Comparison of ENCODE assay signal across 11 cellular contexts in genomic region chr14:93965287-93965821, GRCh38. TPM values are rescaled to one million over a fixed set of nuclear protein-coding genes. Genes with fewer than 3 reads are reported as not detected.
DNase-seq lines count a peak whose midpoint lies in the region; ATAC-seq, FAIRE-seq and TF ChIP-seq lines count a peak whose summit lies in the region.
"Had no signal": no experiment of that assay in that cellular context is flagged by ENCODE, and none has a peak within 500 bp of the region (broad histone marks: within the 10 kb centered on the region; RNA-seq: fewer than 3 reads in every experiment).

No MANE protein-coding gene starts in this region.

- H3K36me3 ChIP-seq in HepG2 (replicated peaks in 1 of 2; ENCODE audit: control insufficient read depth in 1 of 2, insufficient read depth in 2 of 2, low read length in 2 of 2) = no peaks in the 10 kb centered on the region
- H3K36me3 ChIP-seq in right lobe of liver = no peaks in the 10 kb centered on the region
- no peaks in the 10 kb centered on the region for H3K36me3 ChIP-seq in H7 (replicated peaks; ENCODE audit: control insufficient read depth, insufficient read depth, low read length)

- H3K9me3 ChIP-seq in HepG2 (ENCODE audit: low read length) = no peaks in the 10 kb centered on the region
- H3K9me3 ChIP-seq in right lobe of liver = no peaks in the 10 kb centered on the region

- peak; percentile 38 for DNase-seq in HepG2 (ENCODE audit: low spot score)
- DNase-seq in right lobe of liver = no peak
- no peak for DNase-seq in immature natural killer cell
- DNase-seq in GOT3 (lab: John Stamatoyannopoulos, UW) = no peak
- no peak for DNase-seq in osteocyte (ENCODE audit: extremely low spot score, unreplicated experiment)
- no peak for DNase-seq in H7

- no peaks in the 10 kb centered on the region for H3K27me3 Mint-ChIP-seq in activated naive CD8-positive, alpha-beta T cell
- H3K27me3 Mint-ChIP-seq in immature natural killer cell (ENCODE audit: low read depth in 3 of 3) (peaks cover 3 to 15% (median 7%) of the 10 kb centered on the region in 3 donors), osteocyte (ENCODE audit: unreplicated experiment) (peaks cover 8% of the 10 kb centered on the region)

- H3K9me3 Mint-ChIP-seq in activated naive CD8-positive, alpha-beta T cell (ENCODE audit: low read depth) = peaks cover 6% of the 10 kb centered on the region
- H3K9me3 Mint-ChIP-seq in immature natural killer cell = no peaks in the 10 kb centered on the region
- H3K9me3 Mint-ChIP-seq in osteocyte (ENCODE audit: unreplicated experiment) = peaks cover 5% of the 10 kb centered on the region

- no peak overlapping the region for H3K4me3 Mint-ChIP-seq in activated naive CD8-positive, alpha-beta T cell
- H3K4me3 Mint-ChIP-seq in immature natural killer cell (peak overlapping the region in 1 of 5 donors; percentile 11), osteocyte (ENCODE audit: unreplicated experiment) (no peak overlapping the region)

- no peak overlapping the region for H3K4me3 ChIP-seq in HepG2 (replicated peaks in 1 of 3; ENCODE audit: insufficient read depth in 1 of 3, low read depth in 2 of 3, low read length in 3 of 3)
- no peak overlapping the region for H3K4me3 ChIP-seq in right lobe of liver
- no peak overlapping the region for H3K4me3 ChIP-seq in H7 (ENCODE audit: insufficient read depth, low read depth, low read length)

- no peak for TF ChIP-seq EP300 in HepG2 (IDR thresholded peaks at IDR 0.05; ENCODE audit: low read depth in 2 of 2, low read length in 2 of 2)
- TF ChIP-seq EP300 in HepG2 (CRISPR knock-in tag; IDR thresholded peaks at IDR 0.05; ENCODE audit: borderline replicate concordance) = no peak

- H4K20me1 ChIP-seq in HepG2 (ENCODE audit: insufficient read depth, low read length) = no peaks in the 10 kb centered on the region

- ATAC-seq in HepG2 (no peak; the same call in 2 of the 3 replicates), right lobe of liver (no peak), HG03139 (IDR thresholded peaks at IDR 0.05; ENCODE audit: unreplicated experiment) (no peak)

- H3K9ac ChIP-seq in HepG2 (ENCODE audit: insufficient read depth, low read depth, low read length) = no peak overlapping the region
- H3K9ac ChIP-seq: KMS-11 had no signal

- no peak overlapping the region for H2AFZ ChIP-seq in HepG2 (ENCODE audit: low read length)

- BruUV-seq in HepG2 (replicated peaks; lab: Mats Ljungman, UMichigan) = no TSS peak

- intact Hi-C loops in HepG2 (cut with micrococcal nuclease; ENCODE audit: unreplicated experiment) = no loop called here
- intact Hi-C loops in right lobe of liver (cut with DNase I) = no loop called here

- peaks cover 63% of the 10 kb centered on the region for H3K4me1 Mint-ChIP-seq in activated naive CD8-positive, alpha-beta T cell (ENCODE audit: low read depth)
- H3K4me1 Mint-ChIP-seq in immature natural killer cell (peaks cover 61 to 70% of the 10 kb centered on the region in 2 donors), osteocyte (ENCODE audit: unreplicated experiment) (peaks cover 26% of the 10 kb centered on the region)

- POLR2A ChIA-PET in HepG2 (lab: Yijun Ruan, JAX) = interaction anchor here (1.0 to 1.6 kb wide), 5 partner anchors 8 to 423 kb away, joined by 3 to 5 read pairs (median 3); partner anchors contain the start of gene SERPINA1

- no peak for FAIRE-seq in HepG2 (lab: Jason Lieb, UNC)

- peak overlapping the region; percentile 74 for H3K27ac Mint-ChIP-seq in activated naive CD8-positive, alpha-beta T cell
- H3K27ac Mint-ChIP-seq in immature natural killer cell (peak overlapping the region; percentile 37 to 98 (median 88)), osteocyte (ENCODE audit: unreplicated experiment) (no peak overlapping the region)

- no peak overlapping the region for H3K27ac ChIP-seq in HepG2 (ENCODE audit: extremely low read length, insufficient read depth, low read length)
- H3K27ac ChIP-seq in right lobe of liver = no peak overlapping the region
- H3K27ac ChIP-seq: KMS-11 had no signal

- CTCF ChIA-PET in HepG2 (lab: Yijun Ruan, JAX; ENCODE audit: low intra/inter-chr PET ratio, low total read pairs) = no interaction called here

- H3K79me2 ChIP-seq in HepG2 (ENCODE audit: insufficient read depth, low read length) = no peaks in the 10 kb centered on the region

- H3K27me3 ChIP-seq in HepG2 (ENCODE audit: control insufficient read depth in 1 of 2, insufficient read depth in 2 of 2, low read length in 2 of 2) (0 out of 5 replicates have a peak, but pooled peaks cover 1 to 6% of the 10 kb centered on the region in 2 experiments), right lobe of liver (no peaks in the 10 kb centered on the region), H7 (ENCODE audit: control insufficient read depth, insufficient read depth, low read length) (no peaks in the 10 kb centered on the region; the same call in 1 of the 2 replicates)

- in situ Hi-C loops in HepG2 (cut with HindIII; ENCODE audit: extremely low pct_ligation_motif_present, low pct_unique_long_range_greater_than_20kb) = no loop called here

- no peak overlapping the region for H3K4me2 ChIP-seq in HepG2 (ENCODE audit: low read depth, low read length)
- H3K4me2 ChIP-seq: KMS-11 had no signal

- WGBS in HepG2 (ENCODE audit: low lambda C conversion rate) = 15% methylated on average over 3 of the region's 3 CpGs
- WGBS in right lobe of liver (ENCODE audit: insufficient coverage, low coverage, low lambda C conversion rate, missing lambda C conversion rate) = 72% methylated on average over 2 of the region's 3 CpGs

- TF ChIP-seq RAD21 in HepG2 (CRISPR knock-in tag; IDR thresholded peaks at IDR 0.05) = no peak

- H3K4me1 ChIP-seq in HepG2 (ENCODE audit: insufficient read depth, low read length) = peaks cover 49% of the 10 kb centered on the region
- H3K4me1 ChIP-seq in right lobe of liver = no peaks in the 10 kb centered on the region

- no peak for TF ChIP-seq CTCF in HepG2 (CRISPR knock-in tag; IDR thresholded peaks at IDR 0.05)
- no peak for TF ChIP-seq CTCF in right lobe of liver (IDR thresholded peaks at IDR 0.05)
- TF ChIP-seq CTCF in osteocyte (IDR thresholded peaks at IDR 0.05) = no peak

- no peak for TF ChIP-seq POLR2A in HepG2 (IDR thresholded peaks at IDR 0.05; ENCODE audit: insufficient read depth in 1 of 2, low read depth in 2 of 2, low read length in 2 of 2)
- no peak for TF ChIP-seq POLR2A in right lobe of liver (IDR thresholded peaks at IDR 0.05)

- H3K36me3 Mint-ChIP-seq in activated naive CD8-positive, alpha-beta T cell = no peaks in the 10 kb centered on the region
- peaks cover 0 to 3% (median 0%) of the 10 kb centered on the region in 3 donors for H3K36me3 Mint-ChIP-seq in immature natural killer cell
- no peaks in the 10 kb centered on the region for H3K36me3 Mint-ChIP-seq in osteocyte (ENCODE audit: unreplicated experiment)

RNA-seq across cellular contexts. Expression of gene ASB2, which starts 11.0 kb away (rescaled TPM):
- 0.46 and 0.82 TPM in 2 replicates for total RNA-seq in HepG2 (2016; rRNA removed; fragmentation: Illumina TruSeq; extraction: Trizol)
- 0.26 and 0.40 TPM in 2 replicates for total RNA-seq in HepG2 (2016; cell fraction: cytosol; rRNA removed; fragmentation: Illumina TruSeq; extraction: Trizol; ENCODE audit: low read depth)
- 0.62 and 0.93 TPM in 2 replicates for total RNA-seq in HepG2 (2016; cell fraction: insoluble cytoplasmic fraction; rRNA removed; fragmentation: Illumina TruSeq; extraction: Trizol)
- 0.37 and 0.83 TPM in 2 replicates for total RNA-seq in HepG2 (2016; cell fraction: membrane; rRNA removed; fragmentation: Illumina TruSeq; extraction: Trizol)
- 1.1 and 1.3 TPM in 2 replicates for total RNA-seq in HepG2 (2016; cell fraction: nucleus; rRNA removed; fragmentation: Illumina TruSeq; extraction: Trizol)
- 4.1 and 4.5 TPM in 2 replicates for polyA plus RNA-seq in HepG2 (2011; rRNA removed)
- polyA plus RNA-seq in HepG2 (2011; cell fraction: cytosol; rRNA removed) = 4.5 and 6.1 TPM in 2 replicates
- 9.6 and 13.9 TPM in 2 replicates for polyA plus RNA-seq in HepG2 (2011; cell fraction: nucleus; rRNA removed)
- polyA plus RNA-seq in HepG2 (2012) = 0.48 and 0.80 TPM in 2 replicates
- polyA plus RNA-seq in HepG2 (2016; cell fraction: cytosol; fragmentation: Illumina TruSeq; extraction: Trizol; ENCODE audit: low read depth) = 0.21 and 0.37 TPM in 2 replicates
- polyA plus RNA-seq in HepG2 (2016; cell fraction: insoluble cytoplasmic fraction; fragmentation: Illumina TruSeq; extraction: Trizol; ENCODE audit: low read depth) = 0.58 and 0.71 TPM in 2 replicates
- polyA plus RNA-seq in HepG2 (2016; cell fraction: membrane; fragmentation: Illumina TruSeq; extraction: Trizol; ENCODE audit: low read depth) = 0.35 and 0.43 TPM in 2 replicates
- 1.0 and 1.6 TPM in 2 replicates for polyA plus RNA-seq in HepG2 (2016; cell fraction: nucleus; fragmentation: Illumina TruSeq; extraction: Trizol; ENCODE audit: insufficient read depth, low read depth)
- polyA minus RNA-seq in HepG2 (2011; rRNA and poly(A)+ RNA removed; ENCODE audit: low replicate concordance) = 14.4 TPM in 1 of 2 replicates, not detected in the other
- polyA minus RNA-seq in HepG2 (2011; cell fraction: cytosol; rRNA and poly(A)+ RNA removed) = 3.1 and 3.4 TPM in 2 replicates
- 3.7 and 6.6 TPM in 2 replicates for polyA minus RNA-seq in HepG2 (2011; cell fraction: nucleus; rRNA and poly(A)+ RNA removed)
- under 1 TPM; 0.20 to 0.59 (median 0.28) TPM for total RNA-seq in right lobe of liver
- polyA plus RNA-seq in immature natural killer cell = 1 to 10 TPM; 1.4 to 4.2 (median 2.7) TPM
- 0.34 and 0.38 TPM in 2 replicates for total RNA-seq in osteocyte
- 0.21 TPM in 1 of 2 replicates, not detected in the other for total RNA-seq in H7 (2014; rRNA removed; shearing (Covaris generic))

RNA-seq across cellular contexts. Expression of gene CCDC197, which starts 31.7 kb away (rescaled TPM):
- 0.11 TPM in 1 of 2 replicates, not detected in the other for total RNA-seq in HepG2 (2016; rRNA removed; fragmentation: Illumina TruSeq; extraction: Trizol)
- not detected in 2 replicates for total RNA-seq in HepG2 (2016; cell fraction: cytosol; rRNA removed; fragmentation: Illumina TruSeq; extraction: Trizol; ENCODE audit: low read depth)
- total RNA-seq in HepG2 (2016; cell fraction: insoluble cytoplasmic fraction; rRNA removed; fragmentation: Illumina TruSeq; extraction: Trizol) = not detected in 2 replicates
- total RNA-seq in HepG2 (2016; cell fraction: membrane; rRNA removed; fragmentation: Illumina TruSeq; extraction: Trizol) = not detected in 2 replicates
- not detected in 2 replicates for total RNA-seq in HepG2 (2016; cell fraction: nucleus; rRNA removed; fragmentation: Illumina TruSeq; extraction: Trizol)
- polyA plus RNA-seq in HepG2 (2011; rRNA removed) = 0.13 TPM in 1 of 2 replicates, not detected in the other
- polyA plus RNA-seq in HepG2 (2011; cell fraction: cytosol; rRNA removed) = not detected in 2 replicates
- polyA plus RNA-seq in HepG2 (2011; cell fraction: nucleus; rRNA removed) = 0.17 TPM in 1 of 2 replicates, not detected in the other
- 0.11 TPM in 1 of 2 replicates, not detected in the other for polyA plus RNA-seq in HepG2 (2012)
- polyA plus RNA-seq in HepG2 (2016; cell fraction: cytosol; fragmentation: Illumina TruSeq; extraction: Trizol; ENCODE audit: low read depth) = not detected in 2 replicates
- polyA plus RNA-seq in HepG2 (2016; cell fraction: insoluble cytoplasmic fraction; fragmentation: Illumina TruSeq; extraction: Trizol; ENCODE audit: low read depth) = not detected in 2 replicates
- 0.16 TPM in 1 of 2 replicates, not detected in the other for polyA plus RNA-seq in HepG2 (2016; cell fraction: membrane; fragmentation: Illumina TruSeq; extraction: Trizol; ENCODE audit: low read depth)
- 0.33 TPM in 1 of 2 replicates, not detected in the other for polyA plus RNA-seq in HepG2 (2016; cell fraction: nucleus; fragmentation: Illumina TruSeq; extraction: Trizol; ENCODE audit: insufficient read depth, low read depth)
- polyA minus RNA-seq in HepG2 (2011; rRNA and poly(A)+ RNA removed; ENCODE audit: low replicate concordance) = 0.20 TPM in 1 of 2 replicates, not detected in the other
- not detected in 2 replicates for polyA minus RNA-seq in HepG2 (2011; cell fraction: cytosol; rRNA and poly(A)+ RNA removed)
- not detected in 2 replicates for polyA minus RNA-seq in HepG2 (2011; cell fraction: nucleus; rRNA and poly(A)+ RNA removed)
- not detected for total RNA-seq in right lobe of liver
- polyA plus RNA-seq in immature natural killer cell = not detected
- total RNA-seq in osteocyte = not detected in 2 replicates
- total RNA-seq in H7 (2014; rRNA removed; shearing (Covaris generic)) = not detected in 2 replicates
- total RNA-seq: liver had no signal
- polyA plus RNA-seq: adipose tissue, liver had no signal

RNA-seq across cellular contexts. Expression of gene FAM181A, which starts 38.2 kb away (rescaled TPM):
- 1.1 and 1.5 TPM in 2 replicates for total RNA-seq in HepG2 (2016; rRNA removed; fragmentation: Illumina TruSeq; extraction: Trizol)
- total RNA-seq in HepG2 (2016; cell fraction: cytosol; rRNA removed; fragmentation: Illumina TruSeq; extraction: Trizol; ENCODE audit: low read depth) = 0.18 and 0.51 TPM in 2 replicates
- total RNA-seq in HepG2 (2016; cell fraction: insoluble cytoplasmic fraction; rRNA removed; fragmentation: Illumina TruSeq; extraction: Trizol) = 0.95 and 1.2 TPM in 2 replicates
- total RNA-seq in HepG2 (2016; cell fraction: membrane; rRNA removed; fragmentation: Illumina TruSeq; extraction: Trizol) = 1.1 and 1.4 TPM in 2 replicates
- total RNA-seq in HepG2 (2016; cell fraction: nucleus; rRNA removed; fragmentation: Illumina TruSeq; extraction: Trizol) = 0.38 and 1.1 TPM in 2 replicates
- polyA plus RNA-seq in HepG2 (2011; rRNA removed) = 0.80 and 1.1 TPM in 2 replicates
- polyA plus RNA-seq in HepG2 (2011; cell fraction: cytosol; rRNA removed) = 0.47 and 0.89 TPM in 2 replicates
- polyA plus RNA-seq in HepG2 (2011; cell fraction: nucleus; rRNA removed) = 0.45 and 0.61 TPM in 2 replicates
- 0.69 and 0.97 TPM in 2 replicates for polyA plus RNA-seq in HepG2 (2012)
- 0.54 and 0.60 TPM in 2 replicates for polyA plus RNA-seq in HepG2 (2016; cell fraction: cytosol; fragmentation: Illumina TruSeq; extraction: Trizol; ENCODE audit: low read depth)
- 1.4 and 1.8 TPM in 2 replicates for polyA plus RNA-seq in HepG2 (2016; cell fraction: insoluble cytoplasmic fraction; fragmentation: Illumina TruSeq; extraction: Trizol; ENCODE audit: low read depth)
- polyA plus RNA-seq in HepG2 (2016; cell fraction: membrane; fragmentation: Illumina TruSeq; extraction: Trizol; ENCODE audit: low read depth) = 0.57 and 0.84 TPM in 2 replicates
- 1.6 and 2.1 TPM in 2 replicates for polyA plus RNA-seq in HepG2 (2016; cell fraction: nucleus; fragmentation: Illumina TruSeq; extraction: Trizol; ENCODE audit: insufficient read depth, low read depth)
- 1.6 TPM in 1 of 2 replicates, not detected in the other for polyA minus RNA-seq in HepG2 (2011; rRNA and poly(A)+ RNA removed; ENCODE audit: low replicate concordance)
- polyA minus RNA-seq in HepG2 (2011; cell fraction: cytosol; rRNA and poly(A)+ RNA removed) = not detected in 2 replicates
- polyA minus RNA-seq in HepG2 (2011; cell fraction: nucleus; rRNA and poly(A)+ RNA removed) = not detected in 2 replicates
- total RNA-seq in right lobe of liver = not detected
- polyA plus RNA-seq in immature natural killer cell = not detected
- total RNA-seq in osteocyte = not detected in 2 replicates
- total RNA-seq in H7 (2014; rRNA removed; shearing (Covaris generic)) = not detected in 2 replicates
- total RNA-seq: liver had no signal
- polyA plus RNA-seq: adipose tissue, liver had no signal
